Comparison of ENCODE assay signal across 12 cellular contexts in the genomic region with DNA sequence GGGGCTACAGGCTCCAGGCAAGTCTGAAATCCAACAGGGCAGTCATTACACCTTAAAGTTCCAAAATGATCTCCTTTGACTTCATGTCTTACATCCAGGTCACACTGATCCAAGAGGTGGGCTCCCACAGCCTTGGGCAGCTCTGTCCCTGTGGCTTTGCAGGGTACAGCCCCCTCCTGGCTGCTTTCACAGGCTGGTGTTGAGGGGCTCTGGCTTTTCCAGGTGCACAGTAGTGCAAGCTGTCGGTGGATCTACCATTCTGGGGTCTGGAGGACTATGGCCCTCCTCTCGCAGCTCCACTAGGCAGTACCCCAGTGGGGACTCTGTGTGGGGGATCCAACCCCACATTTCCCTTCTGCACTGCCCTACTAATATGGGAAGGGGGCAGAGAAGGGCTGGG. TPM values are rescaled to one million over a fixed set of nuclear protein-coding genes. Genes with fewer than 3 reads are reported as not detected.
DNase-seq lines count a peak whose midpoint lies in the region; FAIRE-seq and TF ChIP-seq lines count a peak whose summit lies in the region.
"Not testable (repeated sequence)": the region's sequence is repeated elsewhere in the genome, so short reads cannot be mapped to it uniquely, and the experiment has no call there.
"Had no signal": no experiment of that assay in that cellular context is flagged by ENCODE, and none has a peak within 500 bp of the region (broad histone marks: within the 10 kb centered on the region; RNA-seq: fewer than 3 reads in every experiment).

No MANE protein-coding gene starts in this region.

- peak overlapping the region; percentile 43 for H3K4me2 ChIP-seq in astrocyte (ENCODE audit: low read length)
- H3K4me2 ChIP-seq in mesenchymal stem cell (ENCODE audit: low read length, poor library complexity, severe bottlenecking): not testable (repeated sequence)

- H3K27ac Mint-ChIP-seq in astrocyte (ENCODE audit: unreplicated experiment) (peak overlapping the region; percentile 91), endodermal cell (peak overlapping the region; percentile 90), osteocyte (ENCODE audit: unreplicated experiment) (peak overlapping the region; percentile 46)

- not testable (repeated sequence) for TF ChIP-seq CTCF in AG04450 (IDR thresholded peaks at IDR 0.05; ENCODE audit: low read depth, low read length); RWPE1 (conservative IDR thresholded peaks at IDR 0.05; ENCODE audit: low read depth); astrocyte (IDR thresholded peaks at IDR 0.05; ENCODE audit: insufficient read depth, low read depth, low read length); endodermal cell (conservative IDR thresholded peaks at IDR 0.05); osteocyte (IDR thresholded peaks at IDR 0.05)

- peak overlapping the region; percentile 78 for H3K27ac ChIP-seq in AG04450 (ENCODE audit: low read depth, low read length)
- peak overlapping the region; percentile 62 for H3K27ac ChIP-seq in HUES6 (ENCODE audit: low read depth, low read length)
- H3K27ac ChIP-seq in RWPE1: peak overlapping the region; percentile 68; the same call in 1 of the 2 replicates
- peak overlapping the region; percentile 83 for H3K27ac ChIP-seq in astrocyte (ENCODE audit: low read depth, low read length)
- not testable (repeated sequence) for H3K27ac ChIP-seq in endodermal cell (ENCODE audit: low read depth, low read length)
- H3K27ac ChIP-seq in mesenchymal stem cell (ENCODE audit: low read length, poor library complexity, severe bottlenecking): peak overlapping the region; percentile 88

- H4K91ac ChIP-seq in mesenchymal stem cell (ENCODE audit: low read length): not testable (repeated sequence)

- H2BK12ac ChIP-seq in mesenchymal stem cell (ENCODE audit: low read length in 2 of 2): peak overlapping the region in 1 of 2 experiments; percentile 18

- not testable (repeated sequence) for H3K27me3 Mint-ChIP-seq in astrocyte (ENCODE audit: low read depth, unreplicated experiment); endodermal cell (ENCODE audit: insufficient read depth); osteocyte (ENCODE audit: unreplicated experiment)

- H3K9me3 ChIP-seq in AG04450 (ENCODE audit: control insufficient read depth, insufficient read depth, low read length); HUES6 (ENCODE audit: control insufficient read depth, insufficient read depth, low read depth, low read length); astrocyte (ENCODE audit: insufficient read depth, low read depth, low read length); endodermal cell (ENCODE audit: control insufficient read depth, low read length); mesenchymal stem cell (ENCODE audit: control insufficient read depth, low read length): not testable (repeated sequence)

- not testable (repeated sequence) for H3K14ac ChIP-seq in mesenchymal stem cell (ENCODE audit: low read length in 2 of 2)

- peak overlapping the region; percentile 72 for H4K8ac ChIP-seq in mesenchymal stem cell (ENCODE audit: low read length)

- WGBS in endodermal cell (ENCODE audit: insufficient coverage in 1 of 2, insufficient read length in 1 of 2), 2 experiments: 100% methylated on average over 2 of the region's 2 CpGs; no CpG with 5 or more reads in 1 of the 2 experiments
- 80% methylated on average over 1 of the region's 2 CpGs for WGBS in mesenchymal stem cell

- not testable (repeated sequence) for H3K9me3 Mint-ChIP-seq in astrocyte (ENCODE audit: unreplicated experiment); endodermal cell; osteocyte (ENCODE audit: unreplicated experiment)

- POLR2A ChIA-PET in AG04450 (lab: Yijun Ruan, JAX): interaction anchor here (0.5 kb wide), 1 partner anchor 405 kb away, joined by 3 read pairs; no protein-coding TSS in a partner anchor
- POLR2A ChIA-PET in RWPE1 (lab: Yijun Ruan, JAX; ENCODE audit: low non-redundant PET): not testable (repeated sequence)

- not testable (repeated sequence) for H3K79me2 ChIP-seq in astrocyte (ENCODE audit: insufficient read depth, low read length)

- not testable (repeated sequence) for FAIRE-seq in astrocyte (lab: Jason Lieb, UNC)

- not testable (repeated sequence) for DNase-seq in AG04450 (ENCODE audit: low read depth, low spot score); RWPE1 (ENCODE audit: low spot score); astrocyte (ENCODE audit: low read depth); mesenchymal stem cell; osteocyte (ENCODE audit: extremely low spot score, unreplicated experiment)
- DNase-seq in endodermal cell: peak; percentile 65

- H3K4me1 Mint-ChIP-seq in astrocyte (ENCODE audit: low read depth, unreplicated experiment) (peaks cover 14% of the 10 kb centered on the region), endodermal cell (peaks cover 72% of the 10 kb centered on the region), osteocyte (ENCODE audit: unreplicated experiment) (peaks cover 14% of the 10 kb centered on the region)

- not testable (repeated sequence) for H3K23ac ChIP-seq in mesenchymal stem cell (ENCODE audit: low read length in 2 of 2)

- H3K79me1 ChIP-seq in mesenchymal stem cell (replicated peaks; ENCODE audit: low read length, poor library complexity, severe bottlenecking): not testable (repeated sequence)

- not testable (repeated sequence) for H4K20me1 ChIP-seq in astrocyte (ENCODE audit: insufficient read depth, low read length)

- H2BK5ac ChIP-seq in mesenchymal stem cell (ENCODE audit: low read depth, low read length, poor library complexity, severe bottlenecking): peak overlapping the region; percentile 62

- CTCF ChIA-PET in AG04450 (lab: Charles Lee): not testable (repeated sequence)
- CTCF ChIA-PET in RWPE1 (lab: Yijun Ruan, JAX): interaction anchor here (0.6 kb wide), 1 partner anchor 16 kb away, joined by 3 read pairs; no protein-coding TSS in a partner anchor

- H3K18ac ChIP-seq in mesenchymal stem cell (ENCODE audit: low read depth in 1 of 2, low read length in 2 of 2): peak overlapping the region in 1 of 2 experiments; percentile 30

- H3K4ac ChIP-seq in mesenchymal stem cell (ENCODE audit: low read depth in 1 of 2, low read length in 2 of 2): not testable (repeated sequence)

- not testable (repeated sequence) for H3K27me3 ChIP-seq in AG04450 (ENCODE audit: control insufficient read depth, insufficient read depth, low read length); HUES6 (ENCODE audit: control insufficient read depth, insufficient read depth, low read length); astrocyte (ENCODE audit: insufficient read depth, low read length); endodermal cell (ENCODE audit: control insufficient read depth, insufficient read depth, low read length, poor library complexity, severe bottlenecking); mesenchymal stem cell (ENCODE audit: control insufficient read depth in 1 of 2, insufficient read depth in 1 of 2, low read length in 2 of 2)

- not testable (repeated sequence) for H2AFZ ChIP-seq in astrocyte (ENCODE audit: low read depth, low read length); mesenchymal stem cell (ENCODE audit: low read depth, low read length)

- H3K4me3 Mint-ChIP-seq in astrocyte (ENCODE audit: unreplicated experiment); endodermal cell; osteocyte (ENCODE audit: unreplicated experiment): not testable (repeated sequence)

- H3K4me1 ChIP-seq in HUES6 (ENCODE audit: control insufficient read depth, insufficient read depth, low read length) (peaks cover 55% of the 10 kb centered on the region), astrocyte (ENCODE audit: insufficient read depth, low read length) (peaks cover 14% of the 10 kb centered on the region)
- H3K4me1 ChIP-seq in endodermal cell (ENCODE audit: control insufficient read depth, insufficient read depth, low read length); mesenchymal stem cell (ENCODE audit: control insufficient read depth, insufficient read depth, low read depth, low read length): not testable (repeated sequence)

- H3K9ac ChIP-seq in HUES6 (ENCODE audit: low read length): peak overlapping the region; percentile 40
- H3K9ac ChIP-seq in astrocyte (ENCODE audit: low read length): peak overlapping the region; percentile 60
- not testable (repeated sequence) for H3K9ac ChIP-seq in endodermal cell (ENCODE audit: extremely low read depth, low read length, poor library complexity, severe bottlenecking); mesenchymal stem cell (ENCODE audit: low read length)

- H3K4me3 ChIP-seq in AG04450 (ENCODE audit: low read depth, low read length); HUES6 (ENCODE audit: low read depth, low read length); astrocyte (ENCODE audit: insufficient read depth, low read depth, low read length); endodermal cell (ENCODE audit: low read length); mesenchymal stem cell (ENCODE audit: insufficient read depth in 1 of 2, low read depth in 1 of 2, low read length in 2 of 2): not testable (repeated sequence)

- not testable (repeated sequence) for H2BK120ac ChIP-seq in mesenchymal stem cell (ENCODE audit: low read depth, low read length)

- H3K36me3 ChIP-seq in HUES6 (ENCODE audit: control insufficient read depth, insufficient read depth, low read length): peaks cover 98% of the 10 kb centered on the region
- not testable (repeated sequence) for H3K36me3 ChIP-seq in astrocyte (ENCODE audit: insufficient read depth, low read length); mesenchymal stem cell (ENCODE audit: control insufficient read depth in 1 of 2, insufficient read depth in 2 of 2, low read depth in 1 of 2, low read length in 2 of 2)
- H3K36me3 ChIP-seq in endodermal cell (ENCODE audit: control insufficient read depth, insufficient read depth, low read length): peaks cover 75% of the 10 kb centered on the region

- H2AK5ac ChIP-seq in mesenchymal stem cell (ENCODE audit: low read length, severe bottlenecking): peak overlapping the region; percentile 23

- H3K36me3 Mint-ChIP-seq in astrocyte (ENCODE audit: low read depth, unreplicated experiment); osteocyte (ENCODE audit: unreplicated experiment): not testable (repeated sequence)
- H3K36me3 Mint-ChIP-seq in endodermal cell (ENCODE audit: low read depth): peaks cover 94% of the 10 kb centered on the region

- H2BK15ac ChIP-seq in mesenchymal stem cell (ENCODE audit: low read depth, poor library complexity, severe bottlenecking): not testable (repeated sequence)

RNA-seq across cellular contexts. Expression of a gene that starts 6.1 kb away (rescaled TPM):
- polyA plus RNA-seq in AG04450 (2011; rRNA removed): 0.05 TPM in 1 of 2 replicates, not detected in the other
- polyA minus RNA-seq in AG04450 (2011; rRNA and poly(A)+ RNA removed): not detected in 2 replicates
- total RNA-seq in astrocyte (not detected in 2 replicates), endodermal cell (under 1 TPM; 0.33 to 0.44 TPM), osteocyte (not detected in 2 replicates)
- not detected for polyA plus RNA-seq in endodermal cell (2013, experiment 1 of 2)
- not detected for polyA plus RNA-seq in endodermal cell (2013, experiment 2 of 2)
- polyA plus RNA-seq in mesenchymal stem cell (2013, experiment 1 of 2): 0.03 TPM
- not detected for polyA plus RNA-seq in mesenchymal stem cell (2013, experiment 2 of 2)
- total RNA-seq: CD8-positive, alpha-beta T cell; GM23248; HT1080 had no signal
- polyA plus RNA-seq: BJ, CD14-positive monocyte, GM23248 had no signal

RNA-seq across cellular contexts. Expression of a gene that starts 37.8 kb away (rescaled TPM):
- 1.7 and 2.0 TPM in 2 replicates for polyA plus RNA-seq in AG04450 (2011; rRNA removed)
- polyA minus RNA-seq in AG04450 (2011; rRNA and poly(A)+ RNA removed): 3.6 and 4.6 TPM in 2 replicates
- total RNA-seq in astrocyte: 1.9 and 3.0 TPM in 2 replicates
- total RNA-seq in endodermal cell: 10 to 100 TPM; 20.8 to 63.1 TPM
- 2.9 TPM for polyA plus RNA-seq in endodermal cell (2013, experiment 1 of 2)
- 3.6 TPM for polyA plus RNA-seq in endodermal cell (2013, experiment 2 of 2)
- 0.14 TPM for polyA plus RNA-seq in mesenchymal stem cell (2013, experiment 1 of 2)
- 0.11 TPM for polyA plus RNA-seq in mesenchymal stem cell (2013, experiment 2 of 2)
- 4.0 and 4.7 TPM in 2 replicates for total RNA-seq in osteocyte
- total RNA-seq: GM23248, HT1080 had no signal
